In genomic region chr15:21401531-21401930, GRCh38 we compare ENCODE assay signal across 10 cellular contexts. TPM values are rescaled to one million over a fixed set of nuclear protein-coding genes. Genes with fewer than 3 reads are reported as not detected.
"Had no signal": no experiment of that assay in that cellular context is flagged by ENCODE, and none has a peak within 500 bp of the region (broad histone marks: within the 10 kb centered on the region; RNA-seq: fewer than 3 reads in every experiment).

No MANE protein-coding gene starts in this region.

RNA-seq across cellular contexts. Expression of gene POTEB3, which starts 38.8 kb away (rescaled TPM):
- total RNA-seq: OCI-LY7, PC-3, PC-9, Peyer's patch, Right ventricle myocardium inferior, RPMI7951, SJCRH30, SJSA1, SK-MEL-5 had no signal
- polyA plus RNA-seq: SK-N-SH had no signal
